In genomic region chr20:56689318-56689717, GRCh38 we compare ENCODE assay signal across 15 cellular contexts.
A peak's percentile ranks its signal among the peaks of the same experiment; 100 is the strongest.
DNase-seq lines count a peak whose midpoint lies in the region; ATAC-seq and TF ChIP-seq lines count a peak whose summit lies in the region.
"Had no signal": no experiment of that assay in that cellular context is flagged by ENCODE, and none has a peak within 500 bp of the region (broad histone marks: within the 10 kb centered on the region; RNA-seq: fewer than 3 reads in every experiment).

No MANE protein-coding gene starts in this region.

- H3K4me1 ChIP-seq in GM23248 (ENCODE audit: insufficient read depth) (peaks cover 20% of the 10 kb centered on the region), RWPE2 (ENCODE audit: insufficient read depth, poor library complexity, severe bottlenecking) (peaks cover 21% of the 10 kb centered on the region), OCI-LY7 (ENCODE audit: insufficient read depth, low read length, poor library complexity, severe bottlenecking) (peaks cover 22% of the 10 kb centered on the region)
- H3K4me1 ChIP-seq: left ventricle myocardium inferior had no signal

- H3K9me2 ChIP-seq in GM23248 (ENCODE audit: insufficient read depth), result no peaks in the 10 kb centered on the region
- H3K9me2 ChIP-seq in OCI-LY7 (ENCODE audit: insufficient read depth, low read length), result no peaks in the 10 kb centered on the region

- H3K27me3 Mint-ChIP-seq in activated naive CD8-positive, alpha-beta T cell treated with anti-CD3 and anti-CD28 coated beads, Interleukin-2, amount 50 U/mL, for 24 hours, result no peaks in the 10 kb centered on the region

- H3K4me3 Mint-ChIP-seq in activated naive CD8-positive, alpha-beta T cell treated with anti-CD3 and anti-CD28 coated beads, Interleukin-2, amount 50 U/mL, for 24 hours, result no peak overlapping the region
- H3K4me3 Mint-ChIP-seq: nephron had no signal

- H3K9ac ChIP-seq in GM23248, result no peak overlapping the region

- ATAC-seq in RWPE2 (ENCODE audit: low read depth) (peak; percentile 90), GM19023 (IDR thresholded peaks at IDR 0.05; ENCODE audit: unreplicated experiment) (no peak), HG02798 (IDR thresholded peaks at IDR 0.05; ENCODE audit: poor library complexity, unreplicated experiment) (no peak)
- ATAC-seq in activated naive CD8-positive, alpha-beta T cell treated with anti-CD3 and anti-CD28 coated beads, Interleukin-2, amount 50 U/mL, for 24 hours, result no peak

- TF ChIP-seq CTCF in RWPE2 (IDR thresholded peaks at IDR 0.05; ENCODE audit: poor library complexity, severe bottlenecking) (no peak), OCI-LY7 (conservative IDR thresholded peaks at IDR 0.05; ENCODE audit: low read length) (no peak)

- H3K36me3 ChIP-seq in GM23248 (ENCODE audit: low read depth) (no peaks in the 10 kb centered on the region), RWPE2 (ENCODE audit: low read depth) (no peaks in the 10 kb centered on the region), OCI-LY7 (ENCODE audit: insufficient read depth, low read length) (no peaks in the 10 kb centered on the region)
- H3K36me3 ChIP-seq: left ventricle myocardium inferior, suprapubic skin had no signal

- intact Hi-C loops in OCI-LY7 (cut with micrococcal nuclease; ENCODE audit: unreplicated experiment), result no loop called here

- no peaks in the 10 kb centered on the region for H4K20me1 ChIP-seq in GM23248 (ENCODE audit: insufficient read depth)
- no peaks in the 10 kb centered on the region for H4K20me1 ChIP-seq in OCI-LY7 (ENCODE audit: insufficient read depth, low read length)

- peak overlapping the region; percentile 35 for H3K4me2 ChIP-seq in GM23248 (ENCODE audit: unreplicated experiment)
- H3K4me2 ChIP-seq in OCI-LY7 (ENCODE audit: low read length), result no peak overlapping the region; the same call in 1 of the 2 replicates

- DNase-seq in GM23248 (peak; percentile 93), RWPE2 (ENCODE audit: low spot score) (peak; percentile 89), fibroblast of the conjunctiva (ENCODE audit: low read depth) (peak; percentile 35), stromal cell of bone marrow (ENCODE audit: low read depth) (peak; percentile 64), OCI-LY7 (ENCODE audit: low spot score) (no peak)
- no peak for DNase-seq in activated naive CD8-positive, alpha-beta T cell treated with anti-CD3 and anti-CD28 coated beads, Interleukin-2, amount 50 U/mL, for 24 hours
- DNase-seq: dermis blood vessel endothelial cell, left ventricle myocardium inferior, NCI-H1092 treated with DMSO at 0.1 percent for 48 hours, NCI-H446 treated with DMSO at 0.1 percent for 48 hours had no signal

- H3K79me2 ChIP-seq in GM23248 (ENCODE audit: insufficient read depth) (no peaks in the 10 kb centered on the region), OCI-LY7 (ENCODE audit: insufficient read depth, low read depth, low read length) (no peaks in the 10 kb centered on the region)

- H3K9me3 Mint-ChIP-seq in activated naive CD8-positive, alpha-beta T cell treated with anti-CD3 and anti-CD28 coated beads, Interleukin-2, amount 50 U/mL, for 24 hours, result peaks cover 4% of the 10 kb centered on the region

- H3K27ac ChIP-seq in GM23248 (peak overlapping the region; percentile 31), RWPE2 (ENCODE audit: poor library complexity, severe bottlenecking) (peak overlapping the region; percentile 42), OCI-LY7 (ENCODE audit: low read depth, low read length, poor library complexity, severe bottlenecking) (no peak overlapping the region)
- H3K27ac ChIP-seq: left ventricle myocardium inferior, suprapubic skin had no signal

- in situ Hi-C loops in GM23248 (cut with MboI), result no loop called here

- H3K27me3 ChIP-seq in GM23248 (replicated peaks; ENCODE audit: insufficient read depth) (no peaks in the 10 kb centered on the region), RWPE2 (ENCODE audit: insufficient read depth, poor library complexity, severe bottlenecking) (no peaks in the 10 kb centered on the region)

- H3K4me3 ChIP-seq in GM23248 (no peak overlapping the region), RWPE2 (ENCODE audit: severe bottlenecking) (no peak overlapping the region), OCI-LY7 (ENCODE audit: low read depth, low read length, poor library complexity, severe bottlenecking) (no peak overlapping the region)
- H3K4me3 ChIP-seq: left ventricle myocardium inferior, suprapubic skin had no signal

- no peaks in the 10 kb centered on the region for H3K36me3 Mint-ChIP-seq in activated naive CD8-positive, alpha-beta T cell treated with anti-CD3 and anti-CD28 coated beads, Interleukin-2, amount 50 U/mL, for 24 hours (ENCODE audit: low read depth)

- no peaks in the 10 kb centered on the region for H3K4me1 Mint-ChIP-seq in activated naive CD8-positive, alpha-beta T cell treated with anti-CD3 and anti-CD28 coated beads, Interleukin-2, amount 50 U/mL, for 24 hours
- H3K4me1 Mint-ChIP-seq: nephron had no signal

- no peaks in the 10 kb centered on the region for H3F3A ChIP-seq in GM23248 (ENCODE audit: insufficient read depth)

- POLR2A ChIA-PET in OCI-LY7 (lab: Charles Lee), result interaction anchor here (1.5 to 1.6 kb wide), 2 partner anchors 33 to 156 kb away, joined by 3 to 5 read pairs; no protein-coding TSS in a partner anchor

- no peaks in the 10 kb centered on the region for H3K9me3 ChIP-seq in GM23248 (ENCODE audit: low read depth)
- H3K9me3 ChIP-seq in RWPE2 (ENCODE audit: severe bottlenecking), result no peaks in the 10 kb centered on the region
- no peaks in the 10 kb centered on the region for H3K9me3 ChIP-seq in OCI-LY7 (ENCODE audit: low read length)
- H3K9me3 ChIP-seq: Caco-2, left ventricle myocardium inferior, suprapubic skin had no signal

- CTCF ChIA-PET in OCI-LY7 (lab: Charles Lee; ENCODE audit: unreplicated experiment), result interaction anchor here (0.6 kb wide), 1 partner anchor 313 kb away, joined by 3 read pairs; no protein-coding TSS in a partner anchor

- no TSS peak for BruUV-seq in OCI-LY7 (replicated peaks; lab: Mats Ljungman, UMichigan)

- no peak overlapping the region for H3K27ac Mint-ChIP-seq in activated naive CD8-positive, alpha-beta T cell treated with anti-CD3 and anti-CD28 coated beads, Interleukin-2, amount 50 U/mL, for 24 hours
- H3K27ac Mint-ChIP-seq: nephron had no signal

- 16 to 17% methylated on average over 5 to 7 of the region's 7 CpGs for WGBS in GM23248 (ENCODE audit: low coverage in 1 of 2, low lambda C conversion rate in 2 of 2, missing lambda C conversion rate in 2 of 2), 2 experiments

- H2AFZ ChIP-seq in GM23248 (0 out of 2 replicates have a peak overlapping the region, but pooled peaks have one; percentile 13), OCI-LY7 (ENCODE audit: low read length) (no peak overlapping the region)

Comparison
In these comparisons a context has a peak if more than half of its experiments do, and no peak if none do; other contexts are left out.
1. DNase-seq: peak in GM23248 (single experiment), RWPE2 (single experiment), fibroblast of the conjunctiva (single experiment) and stromal cell of bone marrow (single experiment); none in activated naive CD8-positive, alpha-beta T cell treated with anti-CD3 and anti-CD28 coated beads, Interleukin-2, amount 50 U/mL, for 24 hours (single experiment) and OCI-LY7 (single experiment).